ENCODE assay signal across 8 cellular contexts in genomic region chr7:16421333-16422099, GRCh38. TPM values are rescaled to one million over a fixed set of nuclear protein-coding genes. Genes with fewer than 3 reads are reported as not detected.
DNase-seq lines count a peak whose midpoint lies in the region; ATAC-seq and TF ChIP-seq lines count a peak whose summit lies in the region.

TSS of gene CRPPA (minus strand) at chr7:16421538. CDS start at chr7:16421322, 216 bp downstream.

- no peak for TF ChIP-seq CTCF in astrocyte of the spinal cord (IDR thresholded peaks at IDR 0.05; ENCODE audit: low read depth, low read length)

- H3K27me3 ChIP-seq in iPS DF 6.9 (ENCODE audit: control insufficient read depth, insufficient read depth, low read length) = no peaks in the 10 kb centered on the region; the same call in 1 of the 2 replicates

- WGBS in iPS DF 6.9 (ENCODE audit: insufficient coverage, insufficient read length) = no CpG with 5 or more reads among the region's 49 CpGs

- DNase-seq in CD1c-positive myeloid dendritic cell (ENCODE audit: extremely low spot score) (peak; percentile 25), SW480 (ENCODE audit: low spot score) (peak; percentile 64), astrocyte of the spinal cord (ENCODE audit: low read depth, low spot score) (peak; percentile 50), iPS DF 6.9 (ENCODE audit: low read depth, low spot score) (no peak), sciatic nerve (ENCODE audit: low spot score) (peak; percentile 65), mesenteric fat pad (ENCODE audit: low spot score) (no peak)

- no peaks in the 10 kb centered on the region for H3K4me1 ChIP-seq in iPS DF 6.9 (ENCODE audit: control insufficient read depth, insufficient read depth, low read length)

- H3K4me3 ChIP-seq in astrocyte of the spinal cord (ENCODE audit: low read depth, low read length) = peak within 1 kb of the TSS; percentile 42
- H3K4me3 ChIP-seq in iPS DF 6.9 (ENCODE audit: low read length) = peak within 1 kb of the TSS; percentile 85

- no peaks in the 10 kb centered on the region for H3K9me3 ChIP-seq in iPS DF 6.9 (ENCODE audit: control insufficient read depth, insufficient read depth, low read length)

- no peak within 1 kb of the TSS for H3K27ac ChIP-seq in iPS DF 6.9 (ENCODE audit: low read length)

- H3K36me3 ChIP-seq in iPS DF 6.9 (ENCODE audit: control insufficient read depth, insufficient read depth, low read length) = no peaks in the 10 kb centered on the region

- intact Hi-C loops in sciatic nerve (cut with DNase I) = no loop called here

- in situ Hi-C loops in astrocyte of the spinal cord (cut with HindIII; ENCODE audit: low sequenced_read_pairs) = no loop called here

- ATAC-seq in GM19463 (IDR thresholded peaks at IDR 0.05; ENCODE audit: unreplicated experiment) = peak; percentile 35
- peak; percentile 31 for ATAC-seq in HG03520 (IDR thresholded peaks at IDR 0.05; ENCODE audit: unreplicated experiment)
- peak; percentile 37 for ATAC-seq in sciatic nerve

RNA-seq across cellular contexts. Expression of gene CRPPA, which starts in this region (rescaled TPM):
- 9.9 TPM for total RNA-seq in sciatic nerve
- total RNA-seq in mesenteric fat pad = 2.2 TPM

Comparison
In these comparisons a context has a peak if more than half of its experiments do, and no peak if none do; other contexts are left out.
1. DNase-seq: peak in CD1c-positive myeloid dendritic cell (single experiment), SW480 (single experiment), astrocyte of the spinal cord (single experiment) and sciatic nerve (single experiment); none in iPS DF 6.9 (single experiment) and mesenteric fat pad (single experiment).
2. Peak in every context shown above with its lines, with median percentiles within 50 percentile points of each other: ATAC-seq.